In genomic region chr11:63768232-63769043, GRCh38 we compare ENCODE assay signal across 8 cellular contexts. TPM values are rescaled to one million over a fixed set of nuclear protein-coding genes. Genes with fewer than 3 reads are reported as not detected.
DNase-seq lines count a peak whose midpoint lies in the region; ATAC-seq and TF ChIP-seq lines count a peak whose summit lies in the region.

Gene ZFTA, minus strand, starts transcription at chr11:63768775. Its CDS starts 153 bp downstream, at chr11:63768622.

- peak; percentile 84 for TF ChIP-seq CTCF in LNCAP (IDR thresholded peaks at IDR 0.05)

- H3K4me1 Mint-ChIP-seq in CD8-positive, alpha-beta memory T cell: peaks cover 8 to 17% (median 9%) of the 10 kb centered on the region in 3 donors
- peaks cover 7% of the 10 kb centered on the region for H3K4me1 Mint-ChIP-seq in T-helper 17 cell

- peaks cover 4 to 9% of the 10 kb centered on the region in 2 donors for H3K27me3 Mint-ChIP-seq in CD8-positive, alpha-beta memory T cell
- H3K27me3 Mint-ChIP-seq in T-helper 17 cell: peaks cover 9% of the 10 kb centered on the region

- no peaks in the 10 kb centered on the region for H3K9me3 Mint-ChIP-seq in CD8-positive, alpha-beta memory T cell

- intact Hi-C loops in sciatic nerve (cut with DNase I): no loop called here

- peak within 1 kb of the TSS; percentile 64 for H3K27ac ChIP-seq in CD8-positive, alpha-beta memory T cell (ENCODE audit: low read depth, low read length)

- H3K4me3 ChIP-seq in CD8-positive, alpha-beta memory T cell (ENCODE audit: low read length): peak within 1 kb of the TSS; percentile 76

- H3K27ac Mint-ChIP-seq in CD8-positive, alpha-beta memory T cell: peak within 1 kb of the TSS in 7 of 8 donors; percentile 23 to 91 (median 83)
- peak within 1 kb of the TSS; percentile 93 for H3K27ac Mint-ChIP-seq in T-helper 17 cell

- peaks cover 0 to 7% (median 0%) of the 10 kb centered on the region in 3 donors for H3K36me3 Mint-ChIP-seq in CD8-positive, alpha-beta memory T cell
- H3K36me3 Mint-ChIP-seq in T-helper 17 cell (ENCODE audit: low read depth): peaks cover 5% of the 10 kb centered on the region

- no peaks in the 10 kb centered on the region for H3K27me3 ChIP-seq in CD8-positive, alpha-beta memory T cell (ENCODE audit: insufficient read depth, low read length, poor library complexity, severe bottlenecking)

- H3K4me1 ChIP-seq in CD8-positive, alpha-beta memory T cell (ENCODE audit: insufficient read depth, low read length): peaks cover 8% of the 10 kb centered on the region

- POLR2A ChIA-PET in CD8-positive, alpha-beta memory T cell (lab: Charles Lee): interaction anchor here (0.5 to 0.7 kb wide), 2 partner anchors 70 to 570 kb away, joined by 3 to 15 read pairs; no protein-coding TSS in a partner anchor

- CTCF ChIA-PET in CD8-positive, alpha-beta memory T cell (lab: Charles Lee): interaction anchor here (0.7 to 2.7 kb wide), 12 partner anchors 10 to 384 kb away, joined by 3 to 14 read pairs (median 4); partner anchors contain the start of gene ATL3

- peak; percentile 50 to 76 (median 63) for DNase-seq in CD8-positive, alpha-beta memory T cell
- DNase-seq in T-helper 17 cell: peak; percentile 56 to 67 (median 65)
- DNase-seq in astrocyte of the hippocampus (ENCODE audit: low read depth, low spot score): peak; percentile 84
- peak in 31 of 51 donors; percentile 20 to 71 (median 52) for DNase-seq in hypothalamus (lab: John Stamatoyannopoulos, UW)
- peak; percentile 81 for DNase-seq in sciatic nerve (ENCODE audit: low spot score)
- DNase-seq in cerebellar nuclear complex (lab: John Stamatoyannopoulos, UW): no peak

- ATAC-seq in GM21390 (IDR thresholded peaks at IDR 0.05; ENCODE audit: unreplicated experiment) (peak; percentile 54), T-helper 17 cell (peak; percentile 75), sciatic nerve (peak; percentile 21)

- peak within 1 kb of the TSS; percentile 87 to 99 (median 95) for H3K4me3 Mint-ChIP-seq in CD8-positive, alpha-beta memory T cell
- H3K4me3 Mint-ChIP-seq in T-helper 17 cell: peak within 1 kb of the TSS; percentile 99

- H3K36me3 ChIP-seq in CD8-positive, alpha-beta memory T cell (ENCODE audit: insufficient read depth, low read length): no peaks in the 10 kb centered on the region

- no peaks in the 10 kb centered on the region for H3K9me3 ChIP-seq in CD8-positive, alpha-beta memory T cell (ENCODE audit: low read length)
- H3K9me3 ChIP-seq in T-helper 17 cell (ENCODE audit: control insufficient read depth, low read length, poor library complexity, severe bottlenecking): no peaks in the 10 kb centered on the region

RNA-seq across cellular contexts. Expression of gene ZFTA, which starts in this region (rescaled TPM):
- total RNA-seq in CD8-positive, alpha-beta memory T cell: 1 to 10 TPM; 7.0 to 7.6 TPM
- polyA plus RNA-seq in CD8-positive, alpha-beta memory T cell: 0.37 TPM
- total RNA-seq in T-helper 17 cell (1 to 10 TPM; 1.1 to 1.9 TPM), sciatic nerve (30.2 TPM)

Comparison
In these comparisons a context has a peak if more than half of its experiments do, and no peak if none do; other contexts are left out.
1. DNase-seq: peak in CD8-positive, alpha-beta memory T cell (5 of 5), T-helper 17 cell (3 of 3), astrocyte of the hippocampus (single experiment), hypothalamus (31 of 51) and sciatic nerve (single experiment); none in cerebellar nuclear complex (0 of 2).
2. ATAC-seq: peak in every context shown above with its lines; median percentile 75 in T-helper 17 cell; 54 in GM21390; 21 in sciatic nerve.